7 cellular contexts compared by ENCODE assay signal in the genomic region with DNA sequence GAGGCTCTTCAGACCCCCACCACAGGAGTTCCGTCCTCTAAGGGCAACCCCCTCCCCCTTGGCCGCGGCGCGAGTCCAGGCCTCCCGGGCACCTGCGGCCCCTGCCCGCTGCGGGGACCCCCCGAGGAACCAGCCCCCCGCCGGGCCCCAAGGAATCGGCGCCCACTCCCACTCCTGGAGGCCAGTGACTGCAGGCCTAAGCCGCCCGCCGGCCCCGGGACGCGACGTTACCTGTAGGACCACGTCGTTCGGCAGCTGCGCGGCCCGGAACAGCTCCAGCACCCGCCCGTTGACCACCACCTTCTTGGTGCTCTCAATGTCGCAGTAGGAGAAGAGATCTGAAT. TPM values are rescaled to one million over a fixed set of nuclear protein-coding genes. Genes with fewer than 3 reads are reported as not detected.
DNase-seq lines count a peak whose midpoint lies in the region; ATAC-seq and TF ChIP-seq lines count a peak whose summit lies in the region.

No MANE protein-coding gene starts in this region.

- TF ChIP-seq CTCF in MM.1S (IDR thresholded peaks at IDR 0.05; ENCODE audit: low read length) (no peak), GM13977 (IDR thresholded peaks at IDR 0.05; ENCODE audit: extremely low read depth, insufficient read depth, missing control alignments) (no peak)

- no peaks in the 10 kb centered on the region for H3K9me3 ChIP-seq in MM.1S (replicated peaks; ENCODE audit: insufficient read depth, low read length)
- no peaks in the 10 kb centered on the region for H3K9me3 ChIP-seq in naive thymus-derived CD4-positive, alpha-beta T cell (ENCODE audit: control insufficient read depth in 2 of 3, low read length in 3 of 3)

- POLR2A ChIA-PET in naive thymus-derived CD4-positive, alpha-beta T cell (lab: Charles Lee), result interaction anchor here (0.7 to 4.3 kb wide), 14 partner anchors 42 to 387 kb away, joined by 3 to 34 read pairs (median 6); a partner anchor contains a TSS

- H3K4me1 ChIP-seq in MM.1S (ENCODE audit: low read length), result peaks cover 14% of the 10 kb centered on the region; the same call in 1 of the 2 replicates
- H3K4me1 ChIP-seq in naive thymus-derived CD4-positive, alpha-beta T cell (ENCODE audit: control insufficient read depth in 2 of 2, insufficient read depth in 2 of 2, low read length in 2 of 2), result peaks cover 32 to 46% of the 10 kb centered on the region in 2 donors

- peak overlapping the region; percentile 81 for H2AFZ ChIP-seq in MM.1S (ENCODE audit: low read length)

- peaks cover 7 to 17% of the 10 kb centered on the region in 2 donors for H3K4me1 Mint-ChIP-seq in effector memory CD8-positive, alpha-beta T cell (ENCODE audit: low read depth in 2 of 2)
- peaks cover 7 to 24% (median 13%) of the 10 kb centered on the region in 7 donors for H3K4me1 Mint-ChIP-seq in naive thymus-derived CD4-positive, alpha-beta T cell

- CTCF ChIA-PET in naive thymus-derived CD4-positive, alpha-beta T cell (lab: Charles Lee), result interaction anchor here (0.6 to 5.6 kb wide), 5 partner anchors 31 to 1260 kb away, joined by 3 to 27 read pairs (median 4); no protein-coding TSS in a partner anchor

- no peaks in the 10 kb centered on the region for H3K9me2 ChIP-seq in MM.1S (replicated peaks; ENCODE audit: insufficient read depth, low read length)

- peaks cover 6% of the 10 kb centered on the region; the same call in 1 of the 2 replicates for H3F3A ChIP-seq in MM.1S (ENCODE audit: insufficient read depth, low read length)

- no peaks in the 10 kb centered on the region for H3K9me3 Mint-ChIP-seq in effector memory CD8-positive, alpha-beta T cell
- no peaks in the 10 kb centered on the region for H3K9me3 Mint-ChIP-seq in naive thymus-derived CD4-positive, alpha-beta T cell

- intact Hi-C loops in naive thymus-derived CD4-positive, alpha-beta T cell (cut with micrococcal nuclease), result loop anchor here (5.0 kb wide), 3 partner anchors 40 to 140 kb away; no protein-coding TSS in a partner anchor

- DNase-seq in MM.1S, result no peak
- no peak for DNase-seq in effector memory CD8-positive, alpha-beta T cell
- DNase-seq in naive thymus-derived CD4-positive, alpha-beta T cell, result peak in 3 of 9 donors; percentile 8 to 9 (median 9)
- no peak for DNase-seq in GM13977 (ENCODE audit: low spot score)
- no peak for DNase-seq in NCI-H1092 (lab: John Stamatoyannopoulos, UW)

- peak overlapping the region; percentile 82 for H3K4me2 ChIP-seq in MM.1S (ENCODE audit: low read depth, low read length)

- peaks cover 53% of the 10 kb centered on the region for H3K79me2 ChIP-seq in MM.1S (ENCODE audit: low read length)

- peaks cover 4% of the 10 kb centered on the region for H3K36me3 Mint-ChIP-seq in effector memory CD8-positive, alpha-beta T cell (ENCODE audit: insufficient read depth)
- no peaks in the 10 kb centered on the region for H3K36me3 Mint-ChIP-seq in naive thymus-derived CD4-positive, alpha-beta T cell

- peak overlapping the region; percentile 94 to 96 for H3K27ac Mint-ChIP-seq in effector memory CD8-positive, alpha-beta T cell
- peak overlapping the region; percentile 45 to 89 (median 67) for H3K27ac Mint-ChIP-seq in naive thymus-derived CD4-positive, alpha-beta T cell

- peak overlapping the region in 1 of 2 donors; percentile 90 for H3K4me3 Mint-ChIP-seq in effector memory CD8-positive, alpha-beta T cell
- H3K4me3 Mint-ChIP-seq in naive thymus-derived CD4-positive, alpha-beta T cell, result peak overlapping the region in 6 of 10 donors; percentile 85 to 94 (median 88)

- H3K27me3 ChIP-seq in MM.1S (replicated peaks; ENCODE audit: insufficient read depth, low read length), result no peaks in the 10 kb centered on the region
- no peaks in the 10 kb centered on the region for H3K27me3 ChIP-seq in naive thymus-derived CD4-positive, alpha-beta T cell (ENCODE audit: control insufficient read depth in 2 of 2, insufficient read depth in 2 of 2, low read length in 2 of 2)

- H4K20me1 ChIP-seq in MM.1S (ENCODE audit: insufficient read depth, low read length), result no peaks in the 10 kb centered on the region; the same call in 1 of the 2 replicates

- in situ Hi-C loops in GM13977 (cut with MboI; ENCODE audit: low pct_unique_long_range_greater_than_20kb, low sequenced_read_pairs, unreplicated experiment), result loop anchor here (5.0 kb wide), 1 partner anchor 170 kb away; no protein-coding TSS in a partner anchor

- H3K27ac ChIP-seq in MM.1S (ENCODE audit: low read length), result no peak overlapping the region
- peak overlapping the region; percentile 89 for H3K27ac ChIP-seq in naive thymus-derived CD4-positive, alpha-beta T cell (ENCODE audit: low read depth, low read length)

- H3K9ac ChIP-seq in MM.1S (ENCODE audit: low read length), result peak overlapping the region; percentile 97

- ATAC-seq in GM19468 (IDR thresholded peaks at IDR 0.05; ENCODE audit: extremely low read depth, unreplicated experiment), result peak; percentile 2
- ATAC-seq in effector memory CD8-positive, alpha-beta T cell (replicated peaks), result no peak
- ATAC-seq in naive thymus-derived CD4-positive, alpha-beta T cell, result no peak
- no peak for ATAC-seq in GM18867 (IDR thresholded peaks at IDR 0.05; ENCODE audit: unreplicated experiment)

- peaks cover 0 to 4% of the 10 kb centered on the region in 2 donors for H3K27me3 Mint-ChIP-seq in effector memory CD8-positive, alpha-beta T cell
- peaks cover 0 to 2% (median 0%) of the 10 kb centered on the region in 5 donors for H3K27me3 Mint-ChIP-seq in naive thymus-derived CD4-positive, alpha-beta T cell

- no peaks in the 10 kb centered on the region for H3K36me3 ChIP-seq in MM.1S (replicated peaks; ENCODE audit: insufficient read depth, low read length)
- peaks cover 0 to 7% (median 0%) of the 10 kb centered on the region in 3 experiments for H3K36me3 ChIP-seq in naive thymus-derived CD4-positive, alpha-beta T cell (ENCODE audit: control insufficient read depth in 2 of 3, insufficient read depth in 3 of 3, low read length in 3 of 3)

- peak overlapping the region; percentile 91 for H3K4me3 ChIP-seq in MM.1S (ENCODE audit: low read length)
- H3K4me3 ChIP-seq in naive thymus-derived CD4-positive, alpha-beta T cell (ENCODE audit: low read length), result peak overlapping the region; percentile 56

RNA-seq across cellular contexts. Expression of a gene that starts 0.8 kb away (rescaled TPM):
- 10 to 100 TPM; 55.9 to 74.6 (median 69.7) TPM for total RNA-seq in naive thymus-derived CD4-positive, alpha-beta T cell
- 10 to 100 TPM; 24.7 to 48.2 TPM for polyA plus RNA-seq in naive thymus-derived CD4-positive, alpha-beta T cell

RNA-seq across cellular contexts. Expression of a gene that starts 41.3 kb away (rescaled TPM):
- total RNA-seq in naive thymus-derived CD4-positive, alpha-beta T cell, result 100 to 1,000 TPM in 3 of 5 experiments, 10 to 100 TPM in 2; 39.5 to 137 (median 107) TPM
- polyA plus RNA-seq in naive thymus-derived CD4-positive, alpha-beta T cell, result 100 to 1,000 TPM; 183 to 216 TPM
